Comparison of ENCODE assay signal across 1 cellular context in the genomic region with DNA sequence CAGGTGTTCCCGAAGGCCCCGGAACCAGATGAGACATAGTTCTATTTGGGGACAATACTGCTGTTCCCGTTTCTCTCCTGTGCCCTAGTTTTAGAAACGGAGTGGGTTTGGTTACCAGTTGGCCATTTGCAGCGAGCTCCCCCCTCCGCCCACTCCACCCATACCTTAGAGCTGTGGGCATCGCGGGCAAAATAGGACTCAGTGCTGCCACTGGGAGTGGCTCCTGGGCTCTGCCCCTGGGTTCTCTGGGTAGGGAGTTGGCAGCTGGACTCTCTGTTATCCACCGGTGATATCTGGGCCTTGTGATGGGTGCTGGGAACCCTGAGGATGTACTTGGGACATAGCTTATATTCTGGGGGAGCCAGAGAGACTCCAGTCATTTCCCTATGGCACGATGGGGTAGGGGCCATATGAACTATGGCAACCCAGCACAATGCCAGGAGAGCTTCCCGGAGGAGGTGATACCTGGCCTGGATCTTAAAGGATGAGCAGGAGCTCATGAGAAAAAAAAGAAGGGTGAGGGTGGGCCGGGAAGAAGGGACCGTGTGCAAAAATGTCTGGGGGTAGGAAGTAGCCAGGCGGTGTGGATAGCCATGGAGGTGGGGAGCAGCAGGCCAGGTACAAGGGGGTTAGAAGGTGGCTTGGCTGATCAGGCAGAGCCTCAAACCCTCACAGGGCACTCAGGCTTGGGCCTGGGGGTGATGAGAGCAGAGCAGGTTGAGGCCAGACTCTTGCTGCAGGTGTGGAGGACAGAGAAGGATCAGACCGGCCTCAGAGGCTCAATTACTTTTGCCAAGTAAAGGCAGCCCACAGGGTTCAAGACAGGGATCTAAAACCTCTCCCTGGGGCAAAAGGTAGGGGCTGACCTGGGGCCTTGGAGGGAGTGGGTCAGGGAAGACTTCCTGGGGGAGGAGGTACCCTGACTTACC.
TF ChIP-seq lines count a peak whose summit lies in the region.

No MANE protein-coding gene starts in this region.

TF ChIP-seq in GM12878, 131 proteins besides CTCF, POLR2A, EP300 and RAD21:
- TF ChIP-seq SUZ12 (IDR thresholded peaks at IDR 0.05; ENCODE audit: unreplicated experiment) (no peak), LARP7 (IDR thresholded peaks at IDR 0.05) (no peak)
